In the genomic region with DNA sequence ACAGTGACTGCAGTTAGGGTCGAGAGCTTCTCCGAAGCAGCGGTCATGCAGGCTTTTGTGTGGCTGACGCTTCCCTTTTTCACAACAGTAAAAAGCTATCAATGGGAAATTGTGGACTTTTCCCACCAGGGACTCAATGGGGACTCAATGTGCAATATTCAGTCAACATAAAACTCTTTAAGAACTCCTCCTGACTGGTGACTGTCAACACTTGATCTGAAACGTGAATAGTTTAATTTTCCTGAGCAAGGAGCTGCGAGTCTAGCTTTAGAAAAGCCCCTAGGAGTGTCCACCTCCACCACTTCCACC, we compare ENCODE assay signal across 8 cellular contexts. TPM values are rescaled to one million over a fixed set of nuclear protein-coding genes. Genes with fewer than 3 reads are reported as not detected.
DNase-seq lines count a peak whose midpoint lies in the region; ATAC-seq and TF ChIP-seq lines count a peak whose summit lies in the region.

No MANE protein-coding gene starts in this region.

- H3K4me1 ChIP-seq in BLaER1 treated with 17β-estradiol and CSF1 and Interleukin-3, amounts not matched to agents 10 nM and 100 nM = peaks cover 28 to 48% (median 41%) of the 10 kb centered on the region in 10 experiments
- H3K4me1 ChIP-seq in Karpas-422 (ENCODE audit: low read length) (peaks cover 29% of the 10 kb centered on the region), mammary epithelial cell (ENCODE audit: insufficient read depth, low read length) (peaks cover 31% of the 10 kb centered on the region)

- WGBS in mammary epithelial cell (ENCODE audit: low coverage, missing lambda C conversion rate) = 82% methylated on average over 6 of the region's 6 CpGs

- CTCF ChIA-PET in mammary epithelial cell (lab: Charles Lee; ENCODE audit: low non-redundant PET) = no interaction called here

- peaks cover 30 to 36% (median 35%) of the 10 kb centered on the region in 11 experiments for H3K27me3 ChIP-seq in BLaER1 treated with 17β-estradiol and CSF1 and Interleukin-3, amounts not matched to agents 10 nM and 100 nM
- H3K27me3 ChIP-seq in Karpas-422 (ENCODE audit: low read length) (no peaks in the 10 kb centered on the region), mammary epithelial cell (ENCODE audit: insufficient read depth, low read length) (no peaks in the 10 kb centered on the region)

- H3K27ac ChIP-seq in BLaER1 treated with 17β-estradiol and CSF1 and Interleukin-3, amounts not matched to agents 10 nM and 100 nM = peak overlapping the region in 5 of 11 experiments; percentile 87 to 93 (median 92); a peak in 3 of 22 replicates
- H3K27ac ChIP-seq in Karpas-422 (ENCODE audit: low read length) (peak overlapping the region; percentile 81), mammary epithelial cell (ENCODE audit: insufficient read depth, low read depth, low read length) (no peak overlapping the region)

- peak overlapping the region; percentile 39 to 54 (median 40) for H3K27ac Mint-ChIP-seq in nephron

- no peaks in the 10 kb centered on the region for H3K9me3 Mint-ChIP-seq in nephron

- peak overlapping the region; percentile 79 to 96 (median 90); a peak in 20 of 22 replicates for H3K9ac ChIP-seq in BLaER1 treated with 17β-estradiol and CSF1 and Interleukin-3, amounts not matched to agents 10 nM and 100 nM
- H3K9ac ChIP-seq in Karpas-422 (ENCODE audit: low read length) = peak overlapping the region; percentile 98
- H3K9ac ChIP-seq in mammary epithelial cell (ENCODE audit: insufficient read depth, low read length) = no peak overlapping the region

- no TSS peak for BruUV-seq in mammary epithelial cell (replicated peaks; lab: Mats Ljungman, UMichigan)

- TF ChIP-seq CTCF in mammary epithelial cell (conservative IDR thresholded peaks at IDR 0.05 in 1 of 2, IDR thresholded peaks at IDR 0.05 in 1 of 2; ENCODE audit: extremely low read depth in 1 of 2, insufficient read depth in 1 of 2, low read depth in 1 of 2, low read length in 2 of 2) (no peak), nephron (IDR thresholded peaks at IDR 0.05; ENCODE audit: unreplicated experiment in 3 of 3) (no peak)

- H3K36me3 Mint-ChIP-seq in nephron (ENCODE audit: low read depth) = no peaks in the 10 kb centered on the region

- intact Hi-C loops in mammary epithelial cell (cut with micrococcal nuclease) = loop anchor here (2.0 to 10.0 kb wide), 3 partner anchors 25 to 423 kb away; a partner anchor contains a TSS

- no peaks in the 10 kb centered on the region for H3K9me3 ChIP-seq in BLaER1 treated with 17β-estradiol and CSF1 and Interleukin-3, amounts not matched to agents 10 nM and 100 nM (replicated peaks in 1 of 11)
- H3K9me3 ChIP-seq in Karpas-422 (ENCODE audit: low read length) (no peaks in the 10 kb centered on the region), mammary epithelial cell (replicated peaks; ENCODE audit: insufficient read depth, low read length) (no peaks in the 10 kb centered on the region)

- peak overlapping the region; percentile 69 to 88 (median 80) for H3K4me3 ChIP-seq in BLaER1 treated with 17β-estradiol and CSF1 and Interleukin-3, amounts not matched to agents 10 nM and 100 nM
- H3K4me3 ChIP-seq in Karpas-422 (ENCODE audit: low read length) (peak overlapping the region; percentile 76), mammary epithelial cell (replicated peaks in 1 of 3; ENCODE audit: insufficient read depth in 1 of 3, low read depth in 2 of 3, low read length in 3 of 3) (peak overlapping the region; percentile 53 to 64 (median 57))

- H3K79me2 ChIP-seq in Karpas-422 (ENCODE audit: low read length) = peaks cover 23% of the 10 kb centered on the region
- peaks cover 30% of the 10 kb centered on the region for H3K79me2 ChIP-seq in mammary epithelial cell (ENCODE audit: insufficient read depth, low read length)

- no peak for DNase-seq in Karpas-422
- DNase-seq in mammary epithelial cell = no peak
- no peak for DNase-seq in NCI-H345 (lab: John Stamatoyannopoulos, UW)
- no peak for DNase-seq in cerebellar cortex (ENCODE audit: low spot score)

- H2AFZ ChIP-seq in Karpas-422 (ENCODE audit: low read length) = no peak overlapping the region
- H2AFZ ChIP-seq in mammary epithelial cell (ENCODE audit: low read depth, low read length) = no peak overlapping the region

- no peak for ATAC-seq in HG03442 (IDR thresholded peaks at IDR 0.05; ENCODE audit: unreplicated experiment)
- ATAC-seq in HG03095 (IDR thresholded peaks at IDR 0.05; ENCODE audit: unreplicated experiment) = no peak

- peaks cover 27 to 72% (median 50%) of the 10 kb centered on the region in 11 experiments; a peak in 20 of 22 replicates for H4K20me1 ChIP-seq in BLaER1 treated with 17β-estradiol and CSF1 and Interleukin-3, amounts not matched to agents 10 nM and 100 nM
- peaks cover 31% of the 10 kb centered on the region for H4K20me1 ChIP-seq in Karpas-422 (ENCODE audit: insufficient read depth, low read depth, low read length)
- H4K20me1 ChIP-seq in mammary epithelial cell (ENCODE audit: insufficient read depth, low read length) = no peaks in the 10 kb centered on the region

- H3K4me3 Mint-ChIP-seq in nephron = peak overlapping the region; percentile 70 to 82 (median 76)

- peaks cover 24 to 37% (median 32%) of the 10 kb centered on the region in 11 experiments for H3K36me3 ChIP-seq in BLaER1 treated with 17β-estradiol and CSF1 and Interleukin-3, amounts not matched to agents 10 nM and 100 nM
- H3K36me3 ChIP-seq in Karpas-422 (ENCODE audit: insufficient read depth, low read length) (peaks cover 10% of the 10 kb centered on the region; the same call in 1 of the 2 replicates), mammary epithelial cell (ENCODE audit: insufficient read depth, low read length) (peaks cover 6% of the 10 kb centered on the region)

- H3K9me2 ChIP-seq in Karpas-422 (replicated peaks; ENCODE audit: insufficient read depth, low read length) = no peaks in the 10 kb centered on the region

- peaks cover 27% of the 10 kb centered on the region for H3K27me3 Mint-ChIP-seq in nephron (ENCODE audit: low read depth)

- peaks cover 7% of the 10 kb centered on the region for H3K4me1 Mint-ChIP-seq in nephron

- peak overlapping the region; percentile 93 to 100 (median 99) for H3K4me2 ChIP-seq in BLaER1 treated with 17β-estradiol and CSF1 and Interleukin-3, amounts not matched to agents 10 nM and 100 nM
- H3K4me2 ChIP-seq in Karpas-422 (ENCODE audit: low read depth, low read length, poor library complexity, severe bottlenecking) (peak overlapping the region; percentile 100), mammary epithelial cell (ENCODE audit: insufficient read depth, low read depth, low read length) (peak overlapping the region; percentile 87)

- dilution Hi-C loops in mammary epithelial cell (cut with HindIII; ENCODE audit: low sequenced_read_pairs) = no loop called here

- in situ Hi-C loops in mammary epithelial cell (cut with MboI; ENCODE audit: low sequenced_read_pairs in 2 of 2) = no loop called here

RNA-seq across cellular contexts. Expression of a gene that starts 28.7 kb away (rescaled TPM):
- 24.4 and 39.8 TPM in 2 replicates for total RNA-seq in Karpas-422 (2014; rRNA removed; shearing (Covaris generic); ENCODE audit: low replicate concordance)
- total RNA-seq in mammary epithelial cell = 10 to 100 TPM; 19.5 to 41.2 TPM
- 15.0 TPM for polyA plus RNA-seq in mammary epithelial cell
- 26.2 TPM for polyA minus RNA-seq in mammary epithelial cell

RNA-seq across cellular contexts. Expression of a gene that starts 52.5 kb away (rescaled TPM):
- total RNA-seq in Karpas-422 (2014; rRNA removed; shearing (Covaris generic); ENCODE audit: low replicate concordance) = 2.0 and 3.5 TPM in 2 replicates
- total RNA-seq in mammary epithelial cell = 1 to 10 TPM; 1.0 to 1.3 TPM
- 1.00 TPM for polyA plus RNA-seq in mammary epithelial cell
- polyA minus RNA-seq in mammary epithelial cell = not detected
